ENCODE assay signal across 33 cellular contexts in genomic region chr12:54075974-54076373, GRCh38. TPM values are rescaled to one million over a fixed set of nuclear protein-coding genes. Genes with fewer than 3 reads are reported as not detected.
"Had no signal": no experiment of that assay in that cellular context is flagged by ENCODE, and none has a peak within 500 bp of the region (broad histone marks: within the 10 kb centered on the region; RNA-seq: fewer than 3 reads in every experiment).

No MANE protein-coding gene starts in this region.

- H3K4me1 ChIP-seq: adrenal gland, body of pancreas, gastrocnemius medialis, pancreas, prostate gland had no signal

- H3K27me3 ChIP-seq: adrenal gland, gastrocnemius medialis, pancreas had no signal

- H3K4me3 ChIP-seq: adrenal gland, body of pancreas, gastrocnemius medialis, pancreas, prostate gland, skin epidermis, thoracic aorta had no signal

- H3K9me3 ChIP-seq: adrenal gland, body of pancreas, gastrocnemius medialis, pancreas, prostate gland, thoracic aorta had no signal

- H3K36me3 ChIP-seq: adrenal gland, gastrocnemius medialis, pancreas, prostate gland, thoracic aorta had no signal

- H3K27ac ChIP-seq: adrenal gland, body of pancreas, epithelial cell of prostate, gastrocnemius medialis, pancreas, prostate gland, thoracic aorta had no signal

- DNase-seq: activated B cell treated with CpG ODN at 0.5 μM for 24 hours; activated CD4-positive, alpha-beta T cell treated with anti-CD3 and anti-CD28 coated beads, Interleukin-2, amount 50 U/mL, for 1 hour; activated CD8-positive, alpha-beta T cell treated with anti-CD3 and anti-CD28 coated beads, Interleukin-2, amount 10 ng/mL, durations not matched to agents 7 days and 5 days; activated effector memory CD4-positive, alpha-beta T cell treated with anti-CD3 and anti-CD28 coated beads, Interleukin-2, amount 50 U/mL, for 16 hours; activated naive CD4-positive, alpha-beta T cell treated with anti-CD3 and anti-CD28 coated beads for 36 hours; activated naive CD8-positive, alpha-beta T cell treated with anti-CD3 and anti-CD28 coated beads for 36 hours; activated T-cell treated with anti-CD3 and anti-CD28 coated beads for 4 hours; adrenal gland; aorta; body of pancreas; dermis blood vessel endothelial cell; effector CD4-positive, alpha-beta T cell; gastrocnemius medialis; glutamatergic neuron; islet precursor cell; left cardiac atrium; left ventricle myocardium superior; mammary epithelial cell; naive B cell; pancreas; retina; stimulated activated CD4-positive, alpha-beta T cell treated with anti-CD3 and anti-CD28 coated beads, Interleukin-12 subunit alpha, Interleukin-12 subunit beta, amount 100 ng/mL, for 4 hours; stimulated activated CD4-positive, alpha-beta T cell treated with anti-CD3 and anti-CD28 coated beads, Interleukin-4, amount 100 ng/mL, for 1 hour; stimulated activated naive CD8-positive, alpha-beta T cell treated with anti-CD3 and anti-CD28 coated beads, Interleukin-15, Interleukin-2, amounts not matched to agents 100 U/mL and 50 U/mL, for 24 hours; T-helper 17 cell; T1000; trophoblast cell had no signal

- ATAC-seq: activated CD8-positive, alpha-beta T cell treated with anti-CD3 and anti-CD28 coated beads, Interleukin-2, amount 10 ng/mL, durations not matched to agents 7 days and 5 days; body of pancreas; gastrocnemius medialis; left cardiac atrium; left ventricle myocardium superior; pancreas; sciatic nerve; stimulated activated naive CD8-positive, alpha-beta T cell treated with anti-CD3 and anti-CD28 coated beads, Interleukin-15, Interleukin-2, amounts not matched to agents 100 U/mL and 50 U/mL, for 24 hours; T-helper 17 cell had no signal

RNA-seq across cellular contexts. Expression of gene HOXC4, which starts 22.3 kb away (rescaled TPM):
- total RNA-seq: body of pancreas, dermis blood vessel endothelial cell, left ventricle myocardium superior, T-helper 17 cell had no signal
- polyA plus RNA-seq: neural cell had no signal

RNA-seq across cellular contexts. Expression of gene HOXC5, which starts 43.1 kb away (rescaled TPM):
- total RNA-seq: activated B cell treated with CpG ODN at 0.5 μM for 24 hours; activated CD8-positive, alpha-beta T cell treated with anti-CD3 and anti-CD28 coated beads, Interleukin-2, amount 10 ng/mL, durations not matched to agents 7 days and 5 days; activated naive CD4-positive, alpha-beta T cell treated with anti-CD3 and anti-CD28 coated beads for 36 hours; activated naive CD8-positive, alpha-beta T cell treated with anti-CD3 and anti-CD28 coated beads for 36 hours; body of pancreas; dermis blood vessel endothelial cell; left cardiac atrium; left ventricle myocardium superior; pancreas; T-helper 17 cell had no signal
- polyA plus RNA-seq: aorta, neural cell, pancreas had no signal

RNA-seq across cellular contexts. Expression of gene HOXC6, which starts 47.7 kb away (rescaled TPM):
- total RNA-seq: activated B cell treated with CpG ODN at 0.5 μM for 24 hours; activated CD8-positive, alpha-beta T cell treated with anti-CD3 and anti-CD28 coated beads, Interleukin-2, amount 10 ng/mL, durations not matched to agents 7 days and 5 days; activated naive CD4-positive, alpha-beta T cell treated with anti-CD3 and anti-CD28 coated beads for 36 hours; activated naive CD8-positive, alpha-beta T cell treated with anti-CD3 and anti-CD28 coated beads for 36 hours; body of pancreas; T-helper 17 cell; thoracic aorta had no signal
- polyA plus RNA-seq: neural cell had no signal
